ENCODE assay signal across 21 cellular contexts in genomic region chr4:172995704-172996103, GRCh38.
"Had no signal": no experiment of that assay in that cellular context is flagged by ENCODE, and none has a peak within 500 bp of the region (broad histone marks: within the 10 kb centered on the region; RNA-seq: fewer than 3 reads in every experiment).

No MANE protein-coding gene starts in this region.

- H3K4me1 ChIP-seq: colonic mucosa, right atrium auricular region, uterus had no signal

- ATAC-seq: activated CD4-positive, CD25-positive, alpha-beta regulatory T cell treated with anti-CD3 and anti-CD28 coated beads, Interleukin-2, amount 50 U/mL, for 24 hours; natural killer cell treated with Interleukin-12 subunit alpha and Interleukin-12 subunit beta and Interleukin-15 and Interleukin-18, amount 100 ng/mL, for 72 hours; psoas muscle; stimulated activated naive CD8-positive, alpha-beta T cell treated with anti-CD3 and anti-CD28 coated beads, Interleukin-15, Interleukin-2, amounts not matched to agents 100 U/mL and 50 U/mL, for 24 hours had no signal

- H3K4me3 Mint-ChIP-seq: activated CD4-positive, alpha-beta memory T cell treated with anti-CD3 and anti-CD28 coated beads, Interleukin-2, amount 10 ng/mL, durations not matched to agents 7 days and 5 days; activated CD4-positive, alpha-beta T cell treated with anti-CD3 and anti-CD28 coated beads, Interleukin-2, amount 10 ng/mL, durations not matched to agents 24 days and 14 days; activated naive CD4-positive, alpha-beta T cell treated with anti-CD3 and anti-CD28 coated beads, Interleukin-2, amount 50 U/mL, for 24 hours; activated T-helper 1 cell treated with anti-CD3 and anti-CD28 coated beads, Interleukin-12 subunit alpha, Interleukin-12 subunit beta, Interleukin-2, Interleukin-4 antibody, amounts not matched to agents 30 ng/mL and 10 ng/mL and 1 ng/mL, durations not matched to agents 14 hours and 24 hours and 36 hours; central memory CD8-positive, alpha-beta T cell; natural killer cell treated with Interleukin-12 subunit alpha and Interleukin-12 subunit beta and Interleukin-15 and Interleukin-18, amount 100 ng/mL, for 72 hours had no signal

- H3K9me3 Mint-ChIP-seq: activated CD4-positive, alpha-beta memory T cell treated with anti-CD3 and anti-CD28 coated beads, Interleukin-2, amount 10 ng/mL, durations not matched to agents 7 days and 5 days; activated CD4-positive, alpha-beta T cell treated with anti-CD3 and anti-CD28 coated beads, Interleukin-2, amount 10 ng/mL, durations not matched to agents 24 days and 14 days; activated naive CD4-positive, alpha-beta T cell treated with anti-CD3 and anti-CD28 coated beads, Interleukin-2, amount 50 U/mL, for 24 hours; activated T-helper 1 cell treated with anti-CD3 and anti-CD28 coated beads, Interleukin-12 subunit alpha, Interleukin-12 subunit beta, Interleukin-2, Interleukin-4 antibody, amounts not matched to agents 30 ng/mL and 10 ng/mL and 1 ng/mL, durations not matched to agents 14 hours and 24 hours and 36 hours; central memory CD8-positive, alpha-beta T cell; natural killer cell treated with Interleukin-12 subunit alpha and Interleukin-12 subunit beta and Interleukin-15 and Interleukin-18, amount 100 ng/mL, for 72 hours had no signal

- H3K36me3 ChIP-seq: colonic mucosa, ovary, right atrium auricular region, tibial artery, uterus had no signal

- H3K9me3 ChIP-seq: colonic mucosa, ovary, psoas muscle, right atrium auricular region, tibial artery, uterus had no signal

- H3K27me3 ChIP-seq: colonic mucosa, ovary, right atrium auricular region, tibial artery, uterus had no signal

- DNase-seq: activated CD4-positive, alpha-beta memory T cell treated with anti-CD3 and anti-CD28 coated beads, Interleukin-2, amount 10 ng/mL, durations not matched to agents 7 days and 5 days; activated CD4-positive, alpha-beta T cell treated with anti-CD3 and anti-CD28 coated beads, Interleukin-2, amount 10 ng/mL, durations not matched to agents 24 days and 14 days; activated gamma-delta T cell; aorta; colonic mucosa; foreskin fibroblast; kidney; midbrain; ovary; psoas muscle; stimulated activated CD4-positive, alpha-beta T cell treated with anti-CD3 and anti-CD28 coated beads, Interleukin-4, amount 100 ng/mL, for 24 hours; stimulated activated naive CD8-positive, alpha-beta T cell treated with anti-CD3 and anti-CD28 coated beads, Interleukin-15, Interleukin-2, amounts not matched to agents 100 U/mL and 50 U/mL, for 24 hours; tibial artery; uterus had no signal

- H3K4me3 ChIP-seq: colonic mucosa, ovary, psoas muscle, right atrium auricular region, tibial artery, uterus had no signal

- H3K27ac Mint-ChIP-seq: activated CD4-positive, alpha-beta memory T cell treated with anti-CD3 and anti-CD28 coated beads, Interleukin-2, amount 10 ng/mL, durations not matched to agents 7 days and 5 days; activated CD4-positive, alpha-beta T cell treated with anti-CD3 and anti-CD28 coated beads, Interleukin-2, amount 10 ng/mL, durations not matched to agents 24 days and 14 days; activated naive CD4-positive, alpha-beta T cell treated with anti-CD3 and anti-CD28 coated beads, Interleukin-2, amount 50 U/mL, for 24 hours; activated T-helper 1 cell treated with anti-CD3 and anti-CD28 coated beads, Interleukin-12 subunit alpha, Interleukin-12 subunit beta, Interleukin-2, Interleukin-4 antibody, amounts not matched to agents 30 ng/mL and 10 ng/mL and 1 ng/mL, durations not matched to agents 14 hours and 24 hours and 36 hours; natural killer cell treated with Interleukin-12 subunit alpha and Interleukin-12 subunit beta and Interleukin-15 and Interleukin-18, amount 100 ng/mL, for 72 hours had no signal

- H3K27ac ChIP-seq: colonic mucosa, ovary, psoas muscle, right atrium auricular region, tibial artery, VCaP had no signal

- H3K4me1 Mint-ChIP-seq: activated CD4-positive, alpha-beta memory T cell treated with anti-CD3 and anti-CD28 coated beads, Interleukin-2, amount 10 ng/mL, durations not matched to agents 7 days and 5 days; activated CD4-positive, alpha-beta T cell treated with anti-CD3 and anti-CD28 coated beads, Interleukin-2, amount 10 ng/mL, durations not matched to agents 24 days and 14 days; activated naive CD4-positive, alpha-beta T cell treated with anti-CD3 and anti-CD28 coated beads, Interleukin-2, amount 50 U/mL, for 24 hours; central memory CD8-positive, alpha-beta T cell had no signal

- H3K36me3 Mint-ChIP-seq: activated naive CD4-positive, alpha-beta T cell treated with anti-CD3 and anti-CD28 coated beads, Interleukin-2, amount 50 U/mL, for 24 hours; natural killer cell treated with Interleukin-12 subunit alpha and Interleukin-12 subunit beta and Interleukin-15 and Interleukin-18, amount 100 ng/mL, for 72 hours had no signal
